Comparison of ENCODE assay signal across 12 cellular contexts in genomic region chr2:152555048-152555447, GRCh38.
DNase-seq lines count a peak whose midpoint lies in the region; TF ChIP-seq lines count a peak whose summit lies in the region.
"Had no signal": no experiment of that assay in that cellular context is flagged by ENCODE, and none has a peak within 500 bp of the region (broad histone marks: within the 10 kb centered on the region; RNA-seq: fewer than 3 reads in every experiment).

No MANE protein-coding gene starts in this region.

- no peaks in the 10 kb centered on the region for H3K9me3 ChIP-seq in MM.1S (replicated peaks; ENCODE audit: insufficient read depth, low read length)

- H3K4me1 ChIP-seq in MM.1S (ENCODE audit: low read length), result 0 out of 2 replicates have a peak, but pooled peaks cover 3% of the 10 kb centered on the region

- peaks cover 48% of the 10 kb centered on the region for H3K4me1 Mint-ChIP-seq in nephron

- H3F3A ChIP-seq in MM.1S (ENCODE audit: insufficient read depth, low read length), result no peaks in the 10 kb centered on the region

- H3K4me3 Mint-ChIP-seq in nephron, result no peak overlapping the region

- no peaks in the 10 kb centered on the region for H3K36me3 ChIP-seq in MM.1S (replicated peaks; ENCODE audit: insufficient read depth, low read length)

- no peaks in the 10 kb centered on the region for H3K27me3 Mint-ChIP-seq in nephron (ENCODE audit: low read depth)

- H3K4me2 ChIP-seq in MM.1S (ENCODE audit: low read depth, low read length), result no peak overlapping the region

- H3K9me2 ChIP-seq in MM.1S (replicated peaks; ENCODE audit: insufficient read depth, low read length), result no peaks in the 10 kb centered on the region

- H3K4me3 ChIP-seq in MM.1S (ENCODE audit: low read length) (no peak overlapping the region), choroid plexus epithelial cell (ENCODE audit: low read depth, low read length) (no peak overlapping the region)

- H3K27me3 ChIP-seq in MM.1S (replicated peaks; ENCODE audit: insufficient read depth, low read length), result no peaks in the 10 kb centered on the region

- peaks cover 25% of the 10 kb centered on the region for H3K36me3 Mint-ChIP-seq in nephron (ENCODE audit: low read depth)
- H3K36me3 Mint-ChIP-seq: activated naive CD4-positive, alpha-beta T cell treated with anti-CD3 and anti-CD28 coated beads, Interleukin-2, amount 50 U/mL, for 72 hours had no signal

- no peak overlapping the region for H3K9ac ChIP-seq in MM.1S (ENCODE audit: low read length)

- TF ChIP-seq CTCF in MM.1S (IDR thresholded peaks at IDR 0.05; ENCODE audit: low read length) (0 out of 2 replicates have a peak, but pooled peaks have one; percentile 10), choroid plexus epithelial cell (conservative IDR thresholded peaks at IDR 0.05; ENCODE audit: low read depth, low read length) (peak; percentile 72), nephron (IDR thresholded peaks at IDR 0.05; ENCODE audit: unreplicated experiment in 3 of 3) (peak; percentile 41 to 48 (median 47))

- peak overlapping the region in 2 of 3 experiments; percentile 37 to 75 for H3K27ac Mint-ChIP-seq in nephron
- H3K27ac Mint-ChIP-seq: activated naive CD4-positive, alpha-beta T cell treated with anti-CD3 and anti-CD28 coated beads, Interleukin-2, amount 50 U/mL, for 72 hours had no signal

- H4K20me1 ChIP-seq in MM.1S (ENCODE audit: insufficient read depth, low read length), result no peaks in the 10 kb centered on the region

- H3K79me2 ChIP-seq in MM.1S (ENCODE audit: low read length), result no peaks in the 10 kb centered on the region

- H3K9me3 Mint-ChIP-seq in nephron, result no peaks in the 10 kb centered on the region
- H3K9me3 Mint-ChIP-seq: activated naive CD4-positive, alpha-beta T cell treated with anti-CD3 and anti-CD28 coated beads, Interleukin-2, amount 50 U/mL, for 72 hours had no signal

- no peak overlapping the region for H3K27ac ChIP-seq in MM.1S (ENCODE audit: low read length)

- DNase-seq in ELR (ENCODE audit: low read depth), result peak; percentile 43
- no peak for DNase-seq in MM.1S
- peak; percentile 61 for DNase-seq in choroid plexus epithelial cell (ENCODE audit: low read depth)
- no peak for DNase-seq in activated naive CD4-positive, alpha-beta T cell treated with Interleukin-2 at 50 U/mL for 16 hours
- DNase-seq in GM19240 (ENCODE audit: insufficient read length, low spot score), result no peak
- no peak for DNase-seq in NCI-H526 (lab: John Stamatoyannopoulos, UW)
- DNase-seq in NCI-H1436 (lab: John Stamatoyannopoulos, UW), result no peak
- DNase-seq: activated CD4-positive, alpha-beta T cell treated with anti-CD3 and anti-CD28 coated beads, Interleukin-2, amount 50 U/mL, for 1 hour; effector CD4-positive, alpha-beta T cell; NCI-H1105 treated with DMSO at 0.1 percent for 48 hours had no signal

- H2AFZ ChIP-seq in MM.1S (ENCODE audit: low read length), result no peak overlapping the region

Comparison
In these comparisons a context has a peak if more than half of its experiments do, and no peak if none do; other contexts are left out.
1. DNase-seq: peak in ELR (single experiment) and choroid plexus epithelial cell (single experiment); none in MM.1S (single experiment), activated naive CD4-positive, alpha-beta T cell treated with Interleukin-2 at 50 U/mL for 16 hours (single experiment), GM19240 (single experiment), NCI-H526 (0 of 2) and NCI-H1436 (single experiment).
2. CTCF ChIP-seq: peak in every context shown above with its lines; median percentile 72 in choroid plexus epithelial cell; 47 in nephron; 10 in MM.1S.